ENCODE assay signal across 16 cellular contexts in the genomic region with DNA sequence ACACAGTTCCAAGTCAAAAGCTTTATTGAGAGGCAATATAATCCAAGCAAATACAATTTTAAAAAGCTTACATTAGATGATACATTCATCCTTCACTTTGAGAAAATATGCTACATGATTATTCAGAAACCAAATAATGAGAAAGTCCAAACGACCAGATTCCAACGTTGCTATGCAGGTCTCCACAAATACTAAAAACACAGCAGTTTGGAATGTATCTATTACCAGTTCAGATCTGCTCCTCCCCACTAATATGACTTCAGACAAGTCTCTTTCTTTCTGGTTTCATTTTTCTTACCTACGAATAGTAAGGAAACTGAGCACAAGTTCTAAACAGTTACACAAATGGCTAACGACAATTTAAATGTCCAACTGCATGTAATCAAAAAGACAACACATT. TPM values are rescaled to one million over a fixed set of nuclear protein-coding genes. Genes with fewer than 3 reads are reported as not detected.
DNase-seq lines count a peak whose midpoint lies in the region; ATAC-seq, FAIRE-seq and TF ChIP-seq lines count a peak whose summit lies in the region.
"Had no signal": no experiment of that assay in that cellular context is flagged by ENCODE, and none has a peak within 500 bp of the region (broad histone marks: within the 10 kb centered on the region; RNA-seq: fewer than 3 reads in every experiment).

No MANE protein-coding gene starts in this region.

- no peaks in the 10 kb centered on the region for H3K9me2 ChIP-seq in PC-9 (ENCODE audit: insufficient read depth)

- H3K4me2 ChIP-seq in PC-9: no peak overlapping the region

- BruUV-seq in PC-9 (replicated peaks; lab: Mats Ljungman, UMichigan): no TSS peak

- H3K36me3 ChIP-seq in HUES6 (ENCODE audit: control insufficient read depth, insufficient read depth, low read length) (peaks cover 43% of the 10 kb centered on the region), bronchial epithelial cell (ENCODE audit: control insufficient read depth, insufficient read depth, low read length) (no peaks in the 10 kb centered on the region), iPS-20b (ENCODE audit: insufficient read depth, low read depth, low read length) (peaks cover 45% of the 10 kb centered on the region), mucosa of descending colon (ENCODE audit: low read depth) (no peaks in the 10 kb centered on the region), PC-9 (ENCODE audit: low read depth) (no peaks in the 10 kb centered on the region)
- H3K36me3 ChIP-seq: ovary, vagina had no signal

- H2AFZ ChIP-seq in PC-9: no peak overlapping the region

- H3K4me1 ChIP-seq in HUES6 (ENCODE audit: control insufficient read depth, insufficient read depth, low read length) (peaks cover 9% of the 10 kb centered on the region), iPS-20b (ENCODE audit: insufficient read depth, low read length) (peaks cover 20% of the 10 kb centered on the region), mucosa of descending colon (ENCODE audit: low read depth) (no peaks in the 10 kb centered on the region), PC-9 (replicated peaks; ENCODE audit: insufficient read depth) (no peaks in the 10 kb centered on the region)

- no peaks in the 10 kb centered on the region for H3F3A ChIP-seq in PC-9 (ENCODE audit: insufficient read depth, low read depth)

- CTCF ChIA-PET in AG04450 (lab: Charles Lee) (interaction anchor here (0.6 to 1.0 kb wide), 4 partner anchors 11 to 300 kb away, joined by 3 to 5 read pairs (median 3); no protein-coding TSS in a partner anchor), PC-9 (lab: Charles Lee) (no interaction called here)

- no peak for ATAC-seq in mucosa of descending colon

- H3K79me2 ChIP-seq in PC-9 (ENCODE audit: low read depth): peaks cover 56% of the 10 kb centered on the region

- POLR2A ChIA-PET in AG04450 (lab: Yijun Ruan, JAX): interaction anchor here (1.0 kb wide), 1 partner anchor 9 kb away, joined by 9 read pairs; no protein-coding TSS in a partner anchor
- POLR2A ChIA-PET in PC-9 (lab: Charles Lee; ENCODE audit: unreplicated experiment): no interaction called here

- H3K9ac ChIP-seq in HUES6 (ENCODE audit: low read length): no peak overlapping the region
- H3K9ac ChIP-seq in iPS-20b (ENCODE audit: low read depth, low read length): no peak overlapping the region

- H3K4me3 ChIP-seq in AG04450 (ENCODE audit: low read depth, low read length) (peak overlapping the region; percentile 44), HUES6 (ENCODE audit: low read depth, low read length) (no peak overlapping the region), bronchial epithelial cell (ENCODE audit: low read depth, low read length) (no peak overlapping the region), iPS-20b (ENCODE audit: low read length) (peak overlapping the region; percentile 35; the same call in 1 of the 2 replicates), mucosa of descending colon (no peak overlapping the region), PC-9 (no peak overlapping the region)
- H3K4me3 ChIP-seq: ovary, vagina had no signal

- H3K9me3 ChIP-seq in AG04450 (ENCODE audit: control insufficient read depth, insufficient read depth, low read length) (peaks cover 4% of the 10 kb centered on the region; the same call in 1 of the 2 replicates), HUES6 (ENCODE audit: control insufficient read depth, insufficient read depth, low read depth, low read length) (no peaks in the 10 kb centered on the region), iPS-20b (ENCODE audit: insufficient read depth, low read depth, low read length) (no peaks in the 10 kb centered on the region), mucosa of descending colon (no peaks in the 10 kb centered on the region), PC-9 (ENCODE audit: insufficient read depth, low read depth) (no peaks in the 10 kb centered on the region)
- H3K9me3 ChIP-seq: ovary, vagina had no signal

- intact Hi-C loops in mucosa of descending colon (cut with DNase I, micrococcal nuclease) (no loop called here), PC-9 (cut with micrococcal nuclease; ENCODE audit: unreplicated experiment) (no loop called here)

- H3K27me3 ChIP-seq in AG04450 (ENCODE audit: control insufficient read depth, insufficient read depth, low read length) (no peaks in the 10 kb centered on the region), HUES6 (ENCODE audit: control insufficient read depth, insufficient read depth, low read length) (no peaks in the 10 kb centered on the region), bronchial epithelial cell (ENCODE audit: control insufficient read depth, insufficient read depth, low read length) (no peaks in the 10 kb centered on the region), iPS-20b (ENCODE audit: insufficient read depth, low read length) (no peaks in the 10 kb centered on the region), PC-9 (ENCODE audit: insufficient read depth, low read depth) (no peaks in the 10 kb centered on the region)
- H3K27me3 ChIP-seq: ovary, vagina had no signal

- DNase-seq in AG04450 (ENCODE audit: low read depth, low spot score) (peak; percentile 61), bronchial epithelial cell (ENCODE audit: low read depth) (peak; percentile 57), anterior cingulate cortex (lab: John Stamatoyannopoulos, UW) (no peak), mucosa of descending colon (no peak), PC-9 (no peak)
- no peak for DNase-seq in activated CD4-positive, CD25-positive, alpha-beta regulatory T cell (lab: John Stamatoyannopoulos, UW)
- DNase-seq: activated CD4-positive, alpha-beta T cell treated with anti-CD3 and anti-CD28 coated beads for 1 hour; activated CD8-positive, alpha-beta memory T cell treated with anti-CD3 and anti-CD28 coated beads, Interleukin-2, amount 50 U/mL, for 48 hours; activated naive CD4-positive, alpha-beta T cell treated with anti-CD3 and anti-CD28 coated beads, Interleukin-2, amount 50 U/mL, for 16 hours; NCI-H2029; ovary had no signal

- H3K27ac ChIP-seq in AG04450 (ENCODE audit: low read depth, low read length): no peak overlapping the region
- H3K27ac ChIP-seq in HUES6 (ENCODE audit: low read depth, low read length): peak overlapping the region; percentile 56; the same call in 1 of the 2 replicates
- H3K27ac ChIP-seq in iPS-20b (ENCODE audit: low read length): no peak overlapping the region
- no peak overlapping the region for H3K27ac ChIP-seq in PC-9
- H3K27ac ChIP-seq: ovary, vagina had no signal

- peaks cover 5% of the 10 kb centered on the region; the same call in 1 of the 2 replicates for H4K20me1 ChIP-seq in PC-9 (ENCODE audit: insufficient read depth)

- FAIRE-seq in bronchial epithelial cell (lab: Jason Lieb, UNC): no peak
- FAIRE-seq: colon, D721Med had no signal

- TF ChIP-seq CTCF in AG04450 (IDR thresholded peaks at IDR 0.05; ENCODE audit: low read depth, low read length) (no peak), bronchial epithelial cell (IDR thresholded peaks at IDR 0.05; ENCODE audit: insufficient read depth, low read length, severe bottlenecking) (no peak), mucosa of descending colon (IDR thresholded peaks at IDR 0.05) (no peak), PC-9 (conservative IDR thresholded peaks at IDR 0.05) (no peak)

RNA-seq across cellular contexts. Expression of a gene that starts 9.5 kb away (rescaled TPM):
- 8.0 and 10.7 TPM in 2 replicates for polyA plus RNA-seq in AG04450 (2011; rRNA removed)
- polyA minus RNA-seq in AG04450 (2011; rRNA and poly(A)+ RNA removed): 6.2 and 7.7 TPM in 2 replicates
- total RNA-seq in bronchial epithelial cell (6.1 and 6.5 TPM in 2 replicates), mucosa of descending colon (10 to 100 TPM; 17.0 to 26.5 (median 18.0) TPM), PC-9 (2021) (20.3 and 20.5 TPM in 2 replicates)

Comparison
In these comparisons a context has a peak if more than half of its experiments do, and no peak if none do; other contexts are left out.
1. DNase-seq: peak in AG04450 (single experiment) and bronchial epithelial cell (single experiment); none in anterior cingulate cortex (0 of 58), mucosa of descending colon (0 of 3), activated CD4-positive, CD25-positive, alpha-beta regulatory T cell (0 of 4) and PC-9 (0 of 2).
2. H3K4me3 ChIP-seq: peak in AG04450 (single experiment) and iPS-20b (single experiment); none in HUES6 (single experiment), bronchial epithelial cell (single experiment), mucosa of descending colon (single experiment) and PC-9 (single experiment).